Comparison of ENCODE assay signal across 8 cellular contexts in the genomic region with DNA sequence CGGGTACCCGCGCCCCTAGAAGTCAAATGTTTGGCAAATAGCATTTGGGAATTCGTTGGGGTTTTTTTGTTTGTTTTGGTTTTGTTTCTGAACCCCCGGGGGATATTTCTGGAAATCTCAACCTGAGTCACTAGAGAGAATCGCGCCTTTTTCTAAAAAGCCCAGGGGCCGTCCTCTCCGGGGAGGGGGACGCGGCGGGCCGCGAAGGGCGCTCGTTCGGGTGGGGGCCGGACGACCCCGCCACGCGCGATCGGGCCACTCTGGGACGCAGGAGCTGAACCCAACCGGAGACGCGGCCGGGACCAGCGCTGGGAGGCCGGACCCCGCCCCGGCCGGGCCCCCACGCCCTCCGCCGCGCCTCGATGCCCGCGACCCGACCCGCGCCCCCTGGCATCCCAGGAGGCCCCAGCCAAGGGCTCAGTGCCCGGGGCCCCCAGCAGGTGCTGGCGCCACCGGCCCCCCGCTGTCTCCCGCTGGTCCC. TPM values are rescaled to one million over a fixed set of nuclear protein-coding genes. Genes with fewer than 3 reads are reported as not detected.
A peak's percentile ranks its signal among the peaks of the same experiment; 100 is the strongest.
DNase-seq lines count a peak whose midpoint lies in the region; ATAC-seq lines count a peak whose summit lies in the region.

No MANE protein-coding gene starts in this region.

- intact Hi-C loops in activated T-helper 1 cell treated with anti-CD3 and anti-CD28 coated beads, Interleukin-12 subunit alpha, Interleukin-12 subunit beta, Interleukin-2, Interleukin-4 antibody, amounts not matched to agents 30 ng/mL and 10 ng/mL and 1 ng/mL, durations not matched to agents 14 hours and 24 hours and 36 hours (cut with micrococcal nuclease): loop anchor here (2.0 to 10.0 kb wide), 3 partner anchors 39 to 482 kb away; partner anchors contain the start of gene SOCS1
- intact Hi-C loops in left cardiac atrium (cut with DNase I): no loop called here

- H3K9me3 Mint-ChIP-seq in activated T-helper 1 cell treated with anti-CD3 and anti-CD28 coated beads, Interleukin-12 subunit alpha, Interleukin-12 subunit beta, Interleukin-2, Interleukin-4 antibody, amounts not matched to agents 30 ng/mL and 10 ng/mL and 1 ng/mL, durations not matched to agents 14 hours and 24 hours and 36 hours: no peaks in the 10 kb centered on the region

- H3K9ac ChIP-seq in skeletal muscle satellite cell (ENCODE audit: low read depth, low read length): peak overlapping the region; percentile 58

- no peaks in the 10 kb centered on the region for H3K27me3 Mint-ChIP-seq in activated T-helper 1 cell treated with anti-CD3 and anti-CD28 coated beads, Interleukin-12 subunit alpha, Interleukin-12 subunit beta, Interleukin-2, Interleukin-4 antibody, amounts not matched to agents 30 ng/mL and 10 ng/mL and 1 ng/mL, durations not matched to agents 14 hours and 24 hours and 36 hours (ENCODE audit: insufficient read depth)

- H3K4me1 Mint-ChIP-seq in activated T-helper 1 cell treated with anti-CD3 and anti-CD28 coated beads, Interleukin-12 subunit alpha, Interleukin-12 subunit beta, Interleukin-2, Interleukin-4 antibody, amounts not matched to agents 30 ng/mL and 10 ng/mL and 1 ng/mL, durations not matched to agents 14 hours and 24 hours and 36 hours (ENCODE audit: low read depth): peaks cover 45% of the 10 kb centered on the region

- DNase-seq in activated T-helper 1 cell treated with anti-CD3 and anti-CD28 coated beads, Interleukin-12 subunit alpha, Interleukin-12 subunit beta, Interleukin-2, Interleukin-4 antibody, amounts not matched to agents 30 ng/mL and 10 ng/mL and 1 ng/mL, durations not matched to agents 14 hours and 24 hours and 36 hours (ENCODE audit: low spot score): no peak
- DNase-seq in left cardiac atrium (peak; percentile 38), AG08395 (ENCODE audit: low spot score) (no peak), NCI-H2196 (lab: John Stamatoyannopoulos, UW; ENCODE audit: unreplicated experiment) (no peak), SK-N-DZ (ENCODE audit: low spot score) (no peak)

- peak overlapping the region; percentile 92 for H3K27ac Mint-ChIP-seq in activated T-helper 1 cell treated with anti-CD3 and anti-CD28 coated beads, Interleukin-12 subunit alpha, Interleukin-12 subunit beta, Interleukin-2, Interleukin-4 antibody, amounts not matched to agents 30 ng/mL and 10 ng/mL and 1 ng/mL, durations not matched to agents 14 hours and 24 hours and 36 hours

- H3K27me3 ChIP-seq in skeletal muscle satellite cell (ENCODE audit: control insufficient read depth, insufficient read depth, low read length): peaks cover 58% of the 10 kb centered on the region

- H3K4me2 ChIP-seq in skeletal muscle satellite cell (ENCODE audit: low read length): peak overlapping the region; percentile 80

- H3K4me3 Mint-ChIP-seq in activated T-helper 1 cell treated with anti-CD3 and anti-CD28 coated beads, Interleukin-12 subunit alpha, Interleukin-12 subunit beta, Interleukin-2, Interleukin-4 antibody, amounts not matched to agents 30 ng/mL and 10 ng/mL and 1 ng/mL, durations not matched to agents 14 hours and 24 hours and 36 hours: peak overlapping the region; percentile 93

- ATAC-seq in GM18502 (IDR thresholded peaks at IDR 0.05; ENCODE audit: poor library complexity, unreplicated experiment) (peak; percentile 16), HG02852 (IDR thresholded peaks at IDR 0.05; ENCODE audit: unreplicated experiment) (peak; percentile 27), left cardiac atrium (peak; percentile 24 to 33)

- H3K36me3 ChIP-seq in skeletal muscle satellite cell (ENCODE audit: insufficient read depth, low read length): no peaks in the 10 kb centered on the region

- H3K9me3 ChIP-seq in skeletal muscle satellite cell (replicated peaks; ENCODE audit: low read length): no peaks in the 10 kb centered on the region

- H3K4me3 ChIP-seq in skeletal muscle satellite cell (ENCODE audit: low read length): peak overlapping the region; percentile 66

- no peaks in the 10 kb centered on the region for H3K4me1 ChIP-seq in skeletal muscle satellite cell (ENCODE audit: control insufficient read depth, insufficient read depth, low read length)

- H3K36me3 Mint-ChIP-seq in activated T-helper 1 cell treated with anti-CD3 and anti-CD28 coated beads, Interleukin-12 subunit alpha, Interleukin-12 subunit beta, Interleukin-2, Interleukin-4 antibody, amounts not matched to agents 30 ng/mL and 10 ng/mL and 1 ng/mL, durations not matched to agents 14 hours and 24 hours and 36 hours (ENCODE audit: low read depth): peaks cover 23% of the 10 kb centered on the region

RNA-seq across cellular contexts. Expression of gene LITAF, which starts 0.3 kb away (rescaled TPM):
- total RNA-seq in activated T-helper 1 cell treated with anti-CD3 and anti-CD28 coated beads, Interleukin-12 subunit alpha, Interleukin-12 subunit beta, Interleukin-2, Interleukin-4 antibody, amounts not matched to agents 30 ng/mL and 10 ng/mL and 1 ng/mL, durations not matched to agents 14 hours and 24 hours and 36 hours: 197 and 199 TPM in 2 replicates
- 10 to 100 TPM; 76.3 to 86.0 TPM for total RNA-seq in left cardiac atrium
- 2.0 and 9.9 TPM in 2 replicates for total RNA-seq in skeletal muscle satellite cell (2012; rRNA removed)
- polyA plus RNA-seq in SK-N-DZ (2014; cell fraction: cytosol; rRNA removed): 0.60 and 0.96 TPM in 2 replicates
- 0.37 TPM in 1 of 2 replicates, not detected in the other for polyA plus RNA-seq in SK-N-DZ (2014; cell fraction: nucleus; rRNA removed)
